Comparison of ENCODE assay signal across 21 cellular contexts in the genomic region with DNA sequence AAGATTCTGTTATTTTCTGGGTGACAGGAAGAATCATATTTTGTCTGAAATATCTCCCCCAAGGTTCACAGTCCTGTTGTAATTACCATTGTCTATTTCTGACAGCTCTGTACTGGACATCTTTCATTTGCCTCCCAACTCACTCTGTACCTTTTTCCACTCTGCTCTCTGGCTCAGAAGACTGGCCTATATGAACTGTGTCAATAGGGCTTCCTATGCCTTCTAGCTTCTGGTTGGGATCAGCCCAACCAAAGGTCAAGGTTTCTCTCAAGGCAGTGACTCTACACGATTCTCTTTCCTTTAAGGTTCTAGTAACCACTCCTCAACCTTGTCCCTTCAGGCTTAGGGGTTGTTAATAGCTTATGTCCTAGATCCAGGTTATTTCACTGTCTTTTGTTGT.
"Had no signal": no experiment of that assay in that cellular context is flagged by ENCODE, and none has a peak within 500 bp of the region (broad histone marks: within the 10 kb centered on the region; RNA-seq: fewer than 3 reads in every experiment).

No MANE protein-coding gene starts in this region.

- H3K27me3 ChIP-seq: SJCRH30 had no signal

- H3K9me3 ChIP-seq: SJCRH30 had no signal

- H3K4me1 ChIP-seq: SJCRH30 had no signal

- DNase-seq: Karpas-422, KG1, MM.1S, NCI-H1092 treated with DMSO at 0.1 percent for 48 hours, NCI-H1436, NCI-H187, NCI-H2029, NCI-H2081 treated with DMSO at 0.1 percent for 48 hours, NCI-H2171, NCI-H226, NCI-H446, NCI-H510A, NCI-H524 treated with DMSO at 0.1 percent for 48 hours, NCI-H69, NCI-H774, PC-3, SHP77 treated with DMSO at 0.1 percent for 48 hours, SJCRH30 had no signal

- ATAC-seq: Panc1, PC-3, SK-N-SH treated with all-trans-retinoic acid at 6 μM for 48 hours had no signal

- H3K27ac ChIP-seq: RWPE1, SJCRH30 had no signal

- H3K4me3 ChIP-seq: SJCRH30 had no signal
